1 cellular context compared by ENCODE assay signal in the genomic region with DNA sequence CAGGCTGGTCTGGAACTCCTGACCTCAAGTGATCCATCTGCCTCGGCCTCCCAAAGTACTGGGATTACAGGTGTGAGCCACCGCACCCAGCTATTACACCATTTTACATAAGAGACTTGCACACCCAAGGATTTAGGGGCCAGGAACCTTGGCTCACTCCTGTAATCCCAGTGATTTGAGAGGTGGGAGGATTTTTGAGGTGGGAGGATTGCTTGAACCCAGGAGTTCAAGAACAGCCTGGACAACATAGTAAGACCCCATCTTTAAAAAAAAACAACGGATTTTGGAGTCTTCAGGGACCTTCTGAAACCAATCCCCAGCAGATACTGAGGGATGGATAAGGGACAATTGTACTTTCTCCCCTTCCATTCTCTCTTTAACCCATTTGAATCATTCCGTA.
TF ChIP-seq lines count a peak whose summit lies in the region.

No MANE protein-coding gene starts in this region.

TF ChIP-seq in HepG2, 621 proteins besides CTCF, POLR2A, EP300 and RAD21:
- TF ChIP-seq ZMYM3 (CRISPR knock-in tag; IDR thresholded peaks at IDR 0.05) (0 out of 2 replicates have a peak, but pooled peaks have one; percentile 21), TBP (CRISPR knock-in tag; IDR thresholded peaks at IDR 0.05) (no peak), ZNF121 (CRISPR knock-in tag; IDR thresholded peaks at IDR 0.05) (peak; percentile 75; the same call in 1 of the 2 replicates)
